ENCODE assay signal across 21 cellular contexts in the genomic region with DNA sequence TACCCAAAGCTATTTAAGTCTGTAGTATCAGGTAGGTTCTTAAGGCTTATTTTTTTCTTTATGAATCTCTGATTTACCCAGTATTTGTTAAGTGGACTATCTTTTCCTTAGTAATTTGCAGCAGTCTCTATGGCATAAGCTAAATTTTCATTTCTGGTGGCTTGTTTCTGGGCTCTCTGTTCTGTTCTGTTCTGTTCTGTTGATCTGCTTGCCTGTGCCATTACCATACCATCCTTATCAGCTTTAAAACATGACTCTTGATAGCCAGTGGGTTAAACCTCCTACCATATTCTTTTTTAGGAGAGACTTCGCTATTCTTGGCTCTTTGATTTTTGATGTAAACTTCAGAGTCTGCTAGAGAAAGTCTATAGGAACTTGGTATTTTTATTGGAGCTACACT. TPM values are rescaled to one million over a fixed set of nuclear protein-coding genes. Genes with fewer than 3 reads are reported as not detected.
DNase-seq lines count a peak whose midpoint lies in the region; ATAC-seq and TF ChIP-seq lines count a peak whose summit lies in the region.
"Had no signal": no experiment of that assay in that cellular context is flagged by ENCODE, and none has a peak within 500 bp of the region (broad histone marks: within the 10 kb centered on the region; RNA-seq: fewer than 3 reads in every experiment).

No MANE protein-coding gene starts in this region.

- H3K27me3 ChIP-seq in cardiac muscle cell = no peaks in the 10 kb centered on the region
- H3K27me3 ChIP-seq in CD8-positive, alpha-beta memory T cell (ENCODE audit: insufficient read depth, low read length, poor library complexity, severe bottlenecking) = no peaks in the 10 kb centered on the region

- peaks cover 10% of the 10 kb centered on the region for H3K36me3 ChIP-seq in cardiac muscle cell
- peaks cover 5% of the 10 kb centered on the region for H3K36me3 ChIP-seq in CD8-positive, alpha-beta memory T cell (ENCODE audit: insufficient read depth, low read length)

- CTCF ChIA-PET in CD8-positive, alpha-beta memory T cell (lab: Charles Lee) = interaction anchor here (0.6 to 8.0 kb wide), 8 partner anchors 13 to 145 kb away, joined by 3 to 174 read pairs (median 18); partner anchors contain the start of genes MAP3K9 and PCNX1

- H3K9me3 Mint-ChIP-seq in CD8-positive, alpha-beta memory T cell = no peaks in the 10 kb centered on the region
- peaks cover 29% of the 10 kb centered on the region for H3K9me3 Mint-ChIP-seq in nephron progenitor cell

- no peak for ATAC-seq in Right ventricle myocardium inferior
- ATAC-seq in T-helper 17 cell = no peak
- no peak for ATAC-seq in HG03521 (IDR thresholded peaks at IDR 0.05; ENCODE audit: unreplicated experiment)
- ATAC-seq: HCT116 had no signal

- peak overlapping the region; percentile 68 for H3K27ac ChIP-seq in cardiac muscle cell
- no peak overlapping the region for H3K27ac ChIP-seq in CD8-positive, alpha-beta memory T cell (ENCODE audit: low read depth, low read length)
- H3K27ac ChIP-seq: C4-2B, HL-60, KMS-11, RWPE1, SK-N-MC had no signal

- H3K4me1 ChIP-seq in cardiac muscle cell (ENCODE audit: low read depth) = peaks cover 22% of the 10 kb centered on the region
- H3K4me1 ChIP-seq in CD8-positive, alpha-beta memory T cell (ENCODE audit: insufficient read depth, low read length) = peaks cover 24% of the 10 kb centered on the region

- peak overlapping the region in 3 of 7 donors; percentile 0 to 10 (median 1) for H3K4me3 Mint-ChIP-seq in CD8-positive, alpha-beta memory T cell
- H3K4me3 Mint-ChIP-seq in T-helper 17 cell (peak overlapping the region; percentile 50), nephron progenitor cell (no peak overlapping the region)
- H3K4me3 Mint-ChIP-seq: IgD-negative memory B cell had no signal

- intact Hi-C loops in Right ventricle myocardium inferior (cut with DNase I) = loop anchor here (2.0 kb wide), 1 partner anchor 45 kb away; no protein-coding TSS in a partner anchor

- peaks cover 42 to 57% (median 44%) of the 10 kb centered on the region in 3 donors for H3K4me1 Mint-ChIP-seq in CD8-positive, alpha-beta memory T cell
- peaks cover 34% of the 10 kb centered on the region for H3K4me1 Mint-ChIP-seq in T-helper 17 cell
- H3K4me1 Mint-ChIP-seq in nephron progenitor cell = no peaks in the 10 kb centered on the region

- DNase-seq in cardiac muscle cell (ENCODE audit: low read depth in 1 of 2, low spot score in 1 of 2) (no peak), Right ventricle myocardium inferior (ENCODE audit: missing footprints) (no peak), T-helper 17 cell (no peak), nephron progenitor cell (no peak), islet precursor cell (no peak)
- no peak for DNase-seq in CD8-positive, alpha-beta memory T cell
- DNase-seq: NCI-H1048, NCI-H1417 treated with DMSO at 0.1 percent for 48 hours, NCI-H1694 treated with DMSO at 0.1 percent for 48 hours, NCI-H2081, NCI-H2227 treated with DMSO at 0.1 percent for 48 hours, NCI-H526 treated with DMSO at 0.1 percent for 48 hours, SIG-M5 had no signal

- H3K4me3 ChIP-seq in cardiac muscle cell = no peak overlapping the region
- no peak overlapping the region for H3K4me3 ChIP-seq in CD8-positive, alpha-beta memory T cell (ENCODE audit: low read length)
- H3K4me3 ChIP-seq: SK-N-MC had no signal

- POLR2A ChIA-PET in CD8-positive, alpha-beta memory T cell (lab: Charles Lee) = interaction anchor here (0.9 to 1.8 kb wide), 5 partner anchors 12 to 136 kb away, joined by 3 to 9 read pairs (median 5); partner anchors contain the start of gene PCNX1

- peaks cover 0 to 34% (median 6%) of the 10 kb centered on the region in 3 donors for H3K36me3 Mint-ChIP-seq in CD8-positive, alpha-beta memory T cell
- peaks cover 2% of the 10 kb centered on the region for H3K36me3 Mint-ChIP-seq in T-helper 17 cell (ENCODE audit: low read depth)
- H3K36me3 Mint-ChIP-seq in nephron progenitor cell (ENCODE audit: low read depth) = peaks cover 56% of the 10 kb centered on the region

- H3K9me3 ChIP-seq in cardiac muscle cell (ENCODE audit: low read depth) (no peaks in the 10 kb centered on the region), T-helper 17 cell (ENCODE audit: control insufficient read depth, low read length, poor library complexity, severe bottlenecking) (no peaks in the 10 kb centered on the region)
- H3K9me3 ChIP-seq in CD8-positive, alpha-beta memory T cell (ENCODE audit: low read length) = no peaks in the 10 kb centered on the region

- H3K27me3 Mint-ChIP-seq in CD8-positive, alpha-beta memory T cell = no peaks in the 10 kb centered on the region
- H3K27me3 Mint-ChIP-seq in T-helper 17 cell (no peaks in the 10 kb centered on the region), nephron progenitor cell (ENCODE audit: low read depth, poor library complexity) (no peaks in the 10 kb centered on the region)
- H3K27me3 Mint-ChIP-seq: IgD-negative memory B cell had no signal

- TF ChIP-seq CTCF in cardiac muscle cell (IDR thresholded peaks at IDR 0.05; ENCODE audit: low read depth, low read length) (no peak), nephron progenitor cell (IDR thresholded peaks at IDR 0.05) (no peak)

- peak overlapping the region in 7 of 8 donors; percentile 29 to 77 (median 40) for H3K27ac Mint-ChIP-seq in CD8-positive, alpha-beta memory T cell
- H3K27ac Mint-ChIP-seq in T-helper 17 cell (peak overlapping the region; percentile 78), nephron progenitor cell (peak overlapping the region; percentile 3)

RNA-seq across cellular contexts. Expression of gene PCNX1, which starts 46.8 kb away (rescaled TPM):
- total RNA-seq in cardiac muscle cell (39.2 and 45.4 TPM in 2 replicates), Right ventricle myocardium inferior (33.6 TPM), T-helper 17 cell (100 to 1,000 TPM; 140 to 153 TPM)
- polyA plus RNA-seq in cardiac muscle cell = 20.1 and 27.8 TPM in 2 replicates
- total RNA-seq in CD8-positive, alpha-beta memory T cell = 10 to 100 TPM; 37.4 to 46.2 TPM
- 13.4 TPM for polyA plus RNA-seq in CD8-positive, alpha-beta memory T cell

Comparison
In these comparisons a context has a peak if more than half of its experiments do, and no peak if none do; other contexts are left out.
1. H3K27ac Mint-ChIP-seq: peak in every context shown above with its lines; median percentile 78 in T-helper 17 cell; 40 in CD8-positive, alpha-beta memory T cell; 3 in nephron progenitor cell.